ENCODE assay signal across 16 cellular contexts in genomic region chr14:38290601-38291190, GRCh38. TPM values are rescaled to one million over a fixed set of nuclear protein-coding genes. Genes with fewer than 3 reads are reported as not detected.
DNase-seq lines count a peak whose midpoint lies in the region; ATAC-seq and TF ChIP-seq lines count a peak whose summit lies in the region.
"Had no signal": no experiment of that assay in that cellular context is flagged by ENCODE, and none has a peak within 500 bp of the region (broad histone marks: within the 10 kb centered on the region; RNA-seq: fewer than 3 reads in every experiment).

No MANE protein-coding gene starts in this region.

- no peaks in the 10 kb centered on the region for H3K27me3 Mint-ChIP-seq in activated T-helper 17 cell treated with anti-CD3 and anti-CD28 coated beads, Interleukin-2, amount 50 U/mL, for 72 hours
- peaks cover 77% of the 10 kb centered on the region for H3K27me3 Mint-ChIP-seq in WTC11 (ENCODE audit: low read depth)
- no peaks in the 10 kb centered on the region for H3K27me3 Mint-ChIP-seq in Calu3 (ENCODE audit: unreplicated experiment)

- DNase-seq in A172 (ENCODE audit: low spot score) = peak; percentile 79
- peak; percentile 51 for DNase-seq in HFF-Myc (ENCODE audit: extremely low read depth, low read depth)
- DNase-seq in body of pancreas = peak in 1 of 4 donors; percentile 20
- peak; percentile 21 for DNase-seq in left kidney (ENCODE audit: low read depth, low spot score)
- no peak for DNase-seq in WTC11 (ENCODE audit: low spot score)
- DNase-seq in Calu3 = no peak
- no peak for DNase-seq in GM13976 (ENCODE audit: low spot score)
- DNase-seq: kidney, NCI-H2029, stomach had no signal

- H3K27ac Mint-ChIP-seq in activated T-helper 17 cell treated with anti-CD3 and anti-CD28 coated beads, Interleukin-2, amount 50 U/mL, for 72 hours = no peak overlapping the region
- no peak overlapping the region for H3K27ac Mint-ChIP-seq in WTC11
- no peak overlapping the region for H3K27ac Mint-ChIP-seq in Calu3 (ENCODE audit: unreplicated experiment)
- H3K27ac Mint-ChIP-seq: GM23338 had no signal

- no peaks in the 10 kb centered on the region for H3K36me3 ChIP-seq in body of pancreas (replicated peaks in 1 of 2; ENCODE audit: insufficient read depth in 1 of 2, low read depth in 2 of 2)
- H3K36me3 ChIP-seq: BLaER1, stomach had no signal

- peak overlapping the region in 1 of 4 donors; percentile 3 for H3K27ac ChIP-seq in body of pancreas
- H3K27ac ChIP-seq: BLaER1, coronary artery, HL-60 had no signal

- TF ChIP-seq POLR2A in body of pancreas (IDR thresholded peaks at IDR 0.05) = no peak

- no peak for TF ChIP-seq CTCF in HFF-Myc (IDR thresholded peaks at IDR 0.05; ENCODE audit: low read depth, low read length, missing control alignments)
- no peak for TF ChIP-seq CTCF in body of pancreas (IDR thresholded peaks at IDR 0.05)
- no peak for TF ChIP-seq CTCF in WTC11 (IDR thresholded peaks at IDR 0.05)
- TF ChIP-seq CTCF in Calu3 (IDR thresholded peaks at IDR 0.05; ENCODE audit: unreplicated experiment) = no peak
- no peak for TF ChIP-seq CTCF in GM13976 (IDR thresholded peaks at IDR 0.05; ENCODE audit: borderline replicate concordance, control extremely low read depth, extremely low read depth, insufficient read depth, missing control alignments)

- in situ Hi-C loops in GM13976 (cut with MboI; ENCODE audit: low sequenced_read_pairs, unreplicated experiment) = no loop called here

- no peaks in the 10 kb centered on the region for H3K27me3 ChIP-seq in body of pancreas
- H3K27me3 ChIP-seq: BLaER1, stomach had no signal

- no peaks in the 10 kb centered on the region for H3K9me3 Mint-ChIP-seq in activated T-helper 17 cell treated with anti-CD3 and anti-CD28 coated beads, Interleukin-2, amount 50 U/mL, for 72 hours
- no peaks in the 10 kb centered on the region; the same call in 1 of the 2 replicates for H3K9me3 Mint-ChIP-seq in WTC11
- H3K9me3 Mint-ChIP-seq in Calu3 (ENCODE audit: low read depth, unreplicated experiment) = no peaks in the 10 kb centered on the region
- H3K9me3 Mint-ChIP-seq: GM23338 had no signal

- ATAC-seq in body of pancreas (peak; percentile 75), WTC11 (no peak)
- no peak for ATAC-seq in activated T-helper 17 cell treated with anti-CD3 and anti-CD28 coated beads, Interleukin-2, amount 50 U/mL, for 72 hours (replicated peaks)
- ATAC-seq: GM23338 had no signal

- H3K4me3 Mint-ChIP-seq in activated T-helper 17 cell treated with anti-CD3 and anti-CD28 coated beads, Interleukin-2, amount 50 U/mL, for 72 hours = no peak overlapping the region
- H3K4me3 Mint-ChIP-seq in WTC11 = no peak overlapping the region
- no peak overlapping the region for H3K4me3 Mint-ChIP-seq in Calu3 (ENCODE audit: low read depth, unreplicated experiment)
- H3K4me3 Mint-ChIP-seq: GM23338 had no signal

- H3K4me3 ChIP-seq in HFF-Myc (replicated peaks; ENCODE audit: low read depth, low read length) (no peak overlapping the region), body of pancreas (no peak overlapping the region)
- H3K4me3 ChIP-seq: BLaER1, coronary artery, GM23338, stomach had no signal

- CTCF ChIA-PET in WTC11 (lab: Charles Lee) = no interaction called here
- CTCF ChIA-PET in Calu3 (lab: Charles Lee) = no interaction called here

- H3K4me1 Mint-ChIP-seq in activated T-helper 17 cell treated with anti-CD3 and anti-CD28 coated beads, Interleukin-2, amount 50 U/mL, for 72 hours = no peaks in the 10 kb centered on the region
- H3K4me1 Mint-ChIP-seq in WTC11 (no peaks in the 10 kb centered on the region), Calu3 (ENCODE audit: low read depth, unreplicated experiment) (no peaks in the 10 kb centered on the region)
- H3K4me1 Mint-ChIP-seq: GM23338 had no signal

- no peaks in the 10 kb centered on the region for H3K9me3 ChIP-seq in body of pancreas
- H3K9me3 ChIP-seq: BLaER1, stomach had no signal

- peaks cover 11% of the 10 kb centered on the region for H3K4me1 ChIP-seq in body of pancreas
- H3K4me1 ChIP-seq: BLaER1 had no signal

- no peaks in the 10 kb centered on the region for H3K36me3 Mint-ChIP-seq in activated T-helper 17 cell treated with anti-CD3 and anti-CD28 coated beads, Interleukin-2, amount 50 U/mL, for 72 hours (ENCODE audit: low read depth)
- H3K36me3 Mint-ChIP-seq in WTC11 (no peaks in the 10 kb centered on the region), Calu3 (ENCODE audit: insufficient read depth, unreplicated experiment) (no peaks in the 10 kb centered on the region)

- POLR2A ChIA-PET in WTC11 (lab: Charles Lee) = no interaction called here

- no TSS peak for BruUV-seq in Calu3 (replicated peaks; lab: Mats Ljungman, UMichigan)

- intact Hi-C loops in body of pancreas (cut with DNase I) = no loop called here
- intact Hi-C loops in Calu3 (cut with micrococcal nuclease; ENCODE audit: unreplicated experiment) = no loop called here

- WGBS in body of pancreas, 2 donors = 6 to 9% methylated on average over 5 of the region's 5 CpGs

TF ChIP-seq in WTC11, 78 proteins besides CTCF, POLR2A, EP300 and RAD21:
- no peak for TF ChIP-seq NR3C1 (CRISPR knock-in tag; conservative IDR thresholded peaks at IDR 0.05; ENCODE audit: low read depth)
- no peak for TF ChIP-seq FOXK1 (CRISPR knock-in tag; IDR thresholded peaks at IDR 0.05)
- TF ChIP-seq ATF1 (CRISPR knock-in tag; IDR thresholded peaks at IDR 0.05) = no peak
- no peak for TF ChIP-seq JAZF1 (CRISPR knock-in tag; IDR thresholded peaks at IDR 0.05)
- no peak for TF ChIP-seq ZNF423 (CRISPR knock-in tag; IDR thresholded peaks at IDR 0.05)
- TF ChIP-seq ZNF281 (CRISPR knock-in tag; IDR thresholded peaks at IDR 0.05) = no peak

RNA-seq across cellular contexts. Expression of gene CLEC14A, which starts 34.8 kb away (rescaled TPM):
- total RNA-seq in A172 (2014; rRNA removed; shearing (Covaris generic)) = not detected in 2 replicates
- 10 to 100 TPM in 1 of 2 donors, 1 to 10 TPM in 1; 9.9 to 16.8 TPM for total RNA-seq in body of pancreas
- not detected for total RNA-seq in activated T-helper 17 cell treated with anti-CD3 and anti-CD28 coated beads, Interleukin-2, amount 50 U/mL, for 72 hours
- total RNA-seq in WTC11 (2021) = 0.09 to 0.23 TPM (median 0.15 TPM) in 3 replicates
- total RNA-seq in Calu3 (2022) = not detected in 2 replicates
- total RNA-seq: GM23338; T-helper 1 cell treated with Interleukin-12 subunit alpha and Interleukin-12 subunit beta and Interleukin-4 antibody, amounts not matched to agents 30 ng/mL and 1 ng/mL, for 36 hours had no signal

Comparison
In these comparisons a context has a peak if more than half of its experiments do, and no peak if none do; other contexts are left out.
1. DNase-seq: peak in A172 (single experiment), HFF-Myc (single experiment) and left kidney (single experiment); none in WTC11 (single experiment), Calu3 (single experiment) and GM13976 (single experiment).